ENCODE assay signal across 1 cellular context in the genomic region with DNA sequence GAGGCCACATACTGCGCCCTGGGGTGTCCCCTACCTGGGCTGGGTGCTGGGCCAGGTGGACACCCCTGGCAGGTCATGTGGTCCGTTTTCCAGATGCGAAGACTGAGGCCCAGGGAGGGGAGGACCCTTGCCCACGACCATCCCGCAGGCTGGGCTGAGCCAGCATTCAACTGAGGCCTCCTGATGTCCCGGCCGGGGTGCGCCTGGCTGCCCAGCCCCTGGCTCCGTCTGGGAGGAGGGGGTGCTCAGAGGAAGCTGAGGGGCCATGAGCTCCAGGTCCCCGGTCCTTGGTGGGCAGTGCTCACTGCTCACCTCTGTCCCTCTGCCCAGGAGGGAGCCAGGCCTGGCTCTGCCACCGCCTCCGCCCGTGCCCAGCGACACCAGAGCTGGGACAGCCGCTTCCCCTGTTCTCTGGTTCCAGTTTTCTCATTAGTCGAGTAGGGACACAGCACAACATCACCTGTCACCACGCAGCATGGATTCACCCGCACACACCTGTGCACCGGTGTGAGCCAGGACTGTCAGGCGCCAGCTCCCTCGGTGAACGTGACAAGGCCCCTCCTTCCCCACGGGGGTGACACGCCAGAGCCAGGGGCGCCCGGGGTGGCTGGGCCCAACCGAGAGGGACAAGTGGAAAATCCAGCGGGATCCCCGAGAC.
TF ChIP-seq lines count a peak whose summit lies in the region.

No MANE protein-coding gene starts in this region.

TF ChIP-seq in IMR-90, 13 proteins besides CTCF, POLR2A, EP300 and RAD21:
- no peak for TF ChIP-seq MAFK (IDR thresholded peaks at IDR 0.05; ENCODE audit: low read depth, low read length)
- TF ChIP-seq, protein P1, sequence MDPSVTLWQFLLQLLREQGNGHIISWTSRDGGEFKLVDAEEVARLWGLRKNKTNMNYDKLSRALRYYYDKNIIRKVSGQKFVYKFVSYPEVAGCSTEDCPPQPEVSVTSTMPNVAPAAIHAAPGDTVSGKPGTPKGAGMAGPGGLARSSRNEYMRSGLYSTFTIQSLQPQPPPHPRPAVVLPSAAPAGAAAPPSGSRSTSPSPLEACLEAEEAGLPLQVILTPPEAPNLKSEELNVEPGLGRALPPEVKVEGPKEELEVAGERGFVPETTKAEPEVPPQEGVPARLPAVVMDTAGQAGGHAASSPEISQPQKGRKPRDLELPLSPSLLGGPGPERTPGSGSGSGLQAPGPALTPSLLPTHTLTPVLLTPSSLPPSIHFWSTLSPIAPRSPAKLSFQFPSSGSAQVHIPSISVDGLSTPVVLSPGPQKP (IDR thresholded peaks at IDR 0.05; ENCODE audit: borderline replicate concordance, low read depth, low read length) = no peak
- no peak for TF ChIP-seq CEBPB (IDR thresholded peaks at IDR 0.05; ENCODE audit: low read depth, low read length)
- TF ChIP-seq SMC3 (IDR thresholded peaks at IDR 0.05; ENCODE audit: low read depth, low read length) = no peak
- TF ChIP-seq, protein P2, sequence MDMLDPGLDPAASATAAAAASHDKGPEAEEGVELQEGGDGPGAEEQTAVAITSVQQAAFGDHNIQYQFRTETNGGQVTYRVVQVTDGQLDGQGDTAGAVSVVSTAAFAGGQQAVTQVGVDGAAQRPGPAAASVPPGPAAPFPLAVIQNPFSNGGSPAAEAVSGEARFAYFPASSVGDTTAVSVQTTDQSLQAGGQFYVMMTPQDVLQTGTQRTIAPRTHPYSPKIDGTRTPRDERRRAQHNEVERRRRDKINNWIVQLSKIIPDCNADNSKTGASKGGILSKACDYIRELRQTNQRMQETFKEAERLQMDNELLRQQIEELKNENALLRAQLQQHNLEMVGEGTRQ (IDR thresholded peaks at IDR 0.05; ENCODE audit: low read depth, low read length) = no peak
- no peak for TF ChIP-seq NFE2L2 (IDR thresholded peaks at IDR 0.05; ENCODE audit: low read depth, low read length)
- TF ChIP-seq MAZ (IDR thresholded peaks at IDR 0.05; ENCODE audit: borderline replicate concordance, low read depth, low read length) = no peak
- TF ChIP-seq MXI1 (IDR thresholded peaks at IDR 0.05; ENCODE audit: borderline replicate concordance, low read depth, low read length) = no peak
- no peak for TF ChIP-seq CHD1 (IDR thresholded peaks at IDR 0.05; ENCODE audit: low read depth, low read length)
- no peak for TF ChIP-seq RCOR1 (IDR thresholded peaks at IDR 0.05; ENCODE audit: insufficient replicate concordance, low read length)
- TF ChIP-seq RFX5 (IDR thresholded peaks at IDR 0.05; ENCODE audit: low read depth, low read length) = no peak
- TF ChIP-seq BHLHE40 (IDR thresholded peaks at IDR 0.05; ENCODE audit: low read depth, low read length) = no peak
- TF ChIP-seq FOS (IDR thresholded peaks at IDR 0.05; ENCODE audit: low read depth, low read length) = no peak
